In the genomic region with DNA sequence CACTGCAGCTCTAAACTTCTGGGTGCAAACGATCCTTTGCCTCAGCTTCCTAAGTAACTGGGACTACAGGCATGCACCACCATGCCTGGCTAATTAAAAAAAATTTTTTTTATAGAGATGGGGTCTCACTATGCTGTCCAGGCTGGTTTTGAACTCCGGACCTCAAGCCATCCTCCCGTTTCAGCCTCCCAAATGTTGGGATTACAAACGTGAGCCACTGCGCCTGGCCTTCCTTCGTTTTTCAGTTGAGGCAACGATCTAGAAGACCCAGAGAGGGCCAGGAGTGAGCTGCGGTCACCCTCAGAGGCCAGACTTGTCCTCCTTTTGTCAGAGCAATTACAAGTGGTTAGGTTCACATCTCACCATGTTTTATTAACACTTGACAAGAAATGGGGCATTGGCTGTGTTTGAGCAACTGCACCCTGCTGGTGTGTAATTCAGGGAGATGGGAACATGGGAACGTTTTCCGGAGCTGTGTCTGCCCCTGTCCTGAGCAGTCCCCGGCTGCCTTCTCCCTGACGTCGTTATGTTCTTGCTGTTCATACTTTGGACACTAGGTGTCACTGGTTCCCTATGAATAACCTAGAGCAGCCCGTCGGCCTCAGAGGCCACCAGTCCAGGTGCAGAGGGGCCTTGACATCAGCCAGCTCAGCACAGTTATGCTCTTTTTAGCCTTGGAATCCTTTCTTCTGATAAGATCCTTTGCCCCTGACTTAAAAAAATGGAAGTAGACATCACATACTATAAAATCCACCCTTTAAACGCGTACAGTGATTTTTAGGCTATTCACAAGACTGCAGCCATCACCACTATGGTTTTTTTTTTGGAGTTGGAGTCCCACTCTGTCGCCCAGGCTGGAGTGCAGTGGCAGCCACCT, we compare ENCODE assay signal across 8 cellular contexts.
DNase-seq lines count a peak whose midpoint lies in the region; ATAC-seq, FAIRE-seq and TF ChIP-seq lines count a peak whose summit lies in the region.

No MANE protein-coding gene starts in this region.

- dilution Hi-C loops in keratinocyte (cut with MboI; ENCODE audit: extremely low pct_ligation_motif_present, low sequenced_read_pairs) = no loop called here

- no peak overlapping the region for H3K9ac ChIP-seq in keratinocyte (ENCODE audit: control insufficient read depth, extremely low read depth, insufficient read depth, low read length)

- no peak overlapping the region for H3K27ac ChIP-seq in VCaP
- no peak overlapping the region for H3K27ac ChIP-seq in breast epithelium
- H3K27ac ChIP-seq in keratinocyte (ENCODE audit: control insufficient read depth, insufficient read depth, low read length) = no peak overlapping the region

- H3K4me1 ChIP-seq in breast epithelium (no peaks in the 10 kb centered on the region), keratinocyte (ENCODE audit: control insufficient read depth, extremely low read depth, insufficient read depth, low read length) (no peaks in the 10 kb centered on the region)

- intact Hi-C loops in breast epithelium (cut with DNase I; ENCODE audit: low total_unique reads) = no loop called here

- peaks cover 0 to 21% of the 10 kb centered on the region in 2 donors for H3K27me3 ChIP-seq in breast epithelium
- no peaks in the 10 kb centered on the region for H3K27me3 ChIP-seq in keratinocyte (ENCODE audit: control insufficient read depth, extremely low read depth, insufficient read depth, low read length)

- no peak overlapping the region for H3K4me2 ChIP-seq in keratinocyte (ENCODE audit: control insufficient read depth, extremely low read depth, insufficient read depth, low read depth, low read length)

- H3K4me3 ChIP-seq in breast epithelium (no peak overlapping the region), keratinocyte (ENCODE audit: control insufficient read depth in 2 of 3, extremely low read depth in 1 of 3, insufficient read depth in 2 of 3, low read depth in 1 of 3, low read length in 3 of 3) (no peak overlapping the region)

- H4K20me1 ChIP-seq in keratinocyte (ENCODE audit: control insufficient read depth, extremely low read depth, insufficient read depth, low read length) = no peaks in the 10 kb centered on the region

- peaks cover 6 to 15% of the 10 kb centered on the region in 2 donors for H3K9me3 ChIP-seq in breast epithelium
- no peaks in the 10 kb centered on the region for H3K9me3 ChIP-seq in keratinocyte (ENCODE audit: control insufficient read depth, low read depth, low read length)

- TF ChIP-seq CTCF in AG09319 (IDR thresholded peaks at IDR 0.05; ENCODE audit: low read depth, low read length) (peak; percentile 80), VCaP (conservative IDR thresholded peaks at IDR 0.05) (peak; percentile 88), breast epithelium (IDR thresholded peaks at IDR 0.05) (peak; percentile 51 to 79 (median 54)), keratinocyte (optimal IDR thresholded peaks at IDR 0.05 in 1 of 3, IDR thresholded peaks at IDR 0.05 in 1 of 3, conservative IDR thresholded peaks at IDR 0.05 in 1 of 3; ENCODE audit: extremely low read depth in 1 of 3, insufficient read depth in 2 of 3, low read length in 3 of 3) (peak; percentile 82 to 90 (median 86))

- no peak for TF ChIP-seq POLR2A in breast epithelium (IDR thresholded peaks at IDR 0.05)

- no peak overlapping the region for H2AFZ ChIP-seq in keratinocyte (ENCODE audit: control insufficient read depth, low read length)

- no peaks in the 10 kb centered on the region for H3K36me3 ChIP-seq in breast epithelium
- H3K36me3 ChIP-seq in keratinocyte (ENCODE audit: control insufficient read depth in 2 of 2, extremely low read depth in 1 of 2, insufficient read depth in 2 of 2, low read length in 2 of 2) = no peaks in the 10 kb centered on the region

- ATAC-seq in GM18858 (IDR thresholded peaks at IDR 0.05; ENCODE audit: unreplicated experiment) (peak; percentile 94), HG03039 (IDR thresholded peaks at IDR 0.05; ENCODE audit: unreplicated experiment) (peak; percentile 87)

- FAIRE-seq in keratinocyte (lab: Jason Lieb, UNC) = peak; percentile 77

- H3K79me2 ChIP-seq in keratinocyte (ENCODE audit: control insufficient read depth, insufficient read depth, low read length) = no peaks in the 10 kb centered on the region

- DNase-seq in AG09319 (ENCODE audit: extremely low read depth, low read depth) (peak; percentile 28), NCI-H2107 (lab: John Stamatoyannopoulos, UW) (peak; percentile 52), breast epithelium (ENCODE audit: low spot score in 2 of 2) (peak in 1 of 2 donors; percentile 32), keratinocyte (ENCODE audit: low read depth, low spot score) (no peak)
- peak; percentile 35 for DNase-seq in stimulated activated CD4-positive, alpha-beta T cell treated with anti-CD3 and anti-CD28 coated beads, Interleukin-1b, Interleukin-23, amount 100 ng/mL, for 48 hours

- no peaks in the 10 kb centered on the region for H3K9me1 ChIP-seq in keratinocyte (ENCODE audit: control insufficient read depth, extremely low read depth, insufficient read depth, low read length)
